Comparison of ENCODE assay signal across 8 cellular contexts in the genomic region with DNA sequence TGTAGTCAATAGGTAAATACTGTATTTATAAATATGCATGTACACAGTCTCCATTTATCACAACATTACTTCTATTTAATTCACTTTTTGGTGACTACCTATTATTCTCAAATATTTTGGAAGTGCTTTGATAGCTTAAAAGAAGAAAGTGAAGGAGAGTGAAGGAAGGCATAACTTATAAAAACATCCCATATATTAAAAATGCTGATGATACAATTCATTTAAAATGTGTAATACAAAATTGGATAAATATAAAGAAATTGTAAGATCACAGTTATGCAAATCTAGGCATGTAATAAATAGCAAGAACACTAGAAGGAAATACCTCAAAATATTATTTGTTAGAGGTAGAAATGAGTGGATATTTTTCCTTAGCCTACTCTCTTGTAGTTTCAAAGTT.
"Had no signal": no experiment of that assay in that cellular context is flagged by ENCODE, and none has a peak within 500 bp of the region (broad histone marks: within the 10 kb centered on the region; RNA-seq: fewer than 3 reads in every experiment).

No MANE protein-coding gene starts in this region.

- DNase-seq: H9, HCEC 1CT, Karpas-422, KBM-7 had no signal

- H3K9ac ChIP-seq: KMS-11 had no signal

- H3K27ac ChIP-seq: KMS-11 had no signal

- H3K27ac Mint-ChIP-seq: GM23338, H9 had no signal

- H3K4me3 ChIP-seq: GM23338 had no signal

- H3K4me2 ChIP-seq: GM23338, KMS-11 had no signal

- H3K4me3 Mint-ChIP-seq: GM23338, H9 had no signal

- FAIRE-seq: H1, HTR-8/SVneo had no signal

- H2AFZ ChIP-seq: GM23338 had no signal

- H3K9me3 Mint-ChIP-seq: GM23338, H9 had no signal

- ATAC-seq: GM23338 had no signal
